In the genomic region with DNA sequence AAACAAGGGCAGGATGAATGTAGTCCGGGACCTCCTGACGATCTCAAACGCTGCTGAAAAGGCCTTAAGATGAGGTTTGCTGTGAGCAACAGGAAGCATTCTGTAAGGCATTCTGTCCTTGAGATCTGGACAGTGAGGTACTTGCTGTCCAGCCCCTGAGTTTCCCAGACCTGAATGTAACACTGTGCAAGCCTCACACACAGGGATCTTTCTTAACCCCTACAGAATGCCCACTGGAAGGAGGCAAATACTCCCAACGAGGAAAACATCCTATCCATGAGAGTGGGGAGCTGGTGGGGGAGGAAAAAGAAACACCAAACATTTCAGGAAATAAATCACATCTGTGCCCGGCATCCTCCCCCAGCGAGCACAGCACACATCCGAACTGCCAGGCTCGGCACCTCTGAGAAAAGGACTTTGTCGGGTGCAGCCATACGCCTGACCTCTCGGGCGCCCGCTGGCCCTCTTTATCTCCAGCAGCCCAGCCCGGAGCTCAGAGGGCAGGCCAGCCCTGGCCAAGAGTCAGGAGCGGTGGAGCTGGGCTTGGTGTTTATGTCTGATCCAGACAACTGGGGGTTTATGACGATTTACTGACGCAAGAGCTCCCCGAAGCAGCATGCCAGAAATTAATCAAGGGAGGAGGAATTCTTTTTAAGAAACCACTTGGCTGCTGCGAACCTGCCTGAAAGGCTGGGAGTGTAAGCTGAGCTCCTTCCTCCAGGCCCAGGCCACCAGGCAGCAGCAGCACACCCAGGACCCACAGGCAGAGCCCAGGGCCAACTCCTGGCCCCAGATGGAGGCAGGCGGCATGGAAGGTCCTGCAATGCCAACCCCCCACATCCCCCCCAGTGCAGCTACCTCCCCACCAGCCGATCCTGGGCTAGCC, we compare ENCODE assay signal across 8 cellular contexts.
DNase-seq lines count a peak whose midpoint lies in the region; ATAC-seq and TF ChIP-seq lines count a peak whose summit lies in the region.

No MANE protein-coding gene starts in this region.

- H3K9me3 Mint-ChIP-seq in stimulated activated memory B cell treated with anti-CD40 and anti-IgM and Interleukin-4, amounts not matched to agents 10 μg/mL and 1 μg/mL and 100 μg/mL, for 72 hours = no peaks in the 10 kb centered on the region

- H4K91ac ChIP-seq in IMR-90 (ENCODE audit: insufficient read depth, low read depth, low read length) = peak overlapping the region; percentile 98

- peaks cover 42 to 67% of the 10 kb centered on the region in 2 experiments for H3K79me1 ChIP-seq in IMR-90 (ENCODE audit: low read depth in 1 of 2, low read length in 2 of 2)

- peak; percentile 26; the same call in 1 of the 2 replicates for TF ChIP-seq CTCF in IMR-90 (conservative IDR thresholded peaks at IDR 0.05; ENCODE audit: low read depth, low read length)
- peak; percentile 35 for TF ChIP-seq CTCF in astrocyte of the spinal cord (IDR thresholded peaks at IDR 0.05; ENCODE audit: low read depth, low read length)

- peak overlapping the region; percentile 89 for H3K18ac ChIP-seq in IMR-90 (ENCODE audit: low read depth, low read length)

- TF ChIP-seq POLR2A in IMR-90 (IDR thresholded peaks at IDR 0.05; ENCODE audit: low read depth, low read length) = peak; percentile 73; the same call in 1 of the 2 replicates

- H3K14ac ChIP-seq in IMR-90 (replicated peaks; ENCODE audit: low read depth, low read length) = peak overlapping the region; percentile 77

- peak overlapping the region; percentile 88 for H3K4ac ChIP-seq in IMR-90 (ENCODE audit: low read depth, low read length)

- peak overlapping the region; percentile 95 for H2BK5ac ChIP-seq in IMR-90 (ENCODE audit: low read depth, low read length, poor library complexity, severe bottlenecking)

- peak; percentile 40 for TF ChIP-seq RAD21 in IMR-90 (IDR thresholded peaks at IDR 0.05; ENCODE audit: low read length)

- H3K4me1 Mint-ChIP-seq in stimulated activated memory B cell treated with anti-CD40 and anti-IgM and Interleukin-4, amounts not matched to agents 10 μg/mL and 1 μg/mL and 100 μg/mL, for 72 hours = peaks cover 28% of the 10 kb centered on the region

- DNase-seq in IMR-90 = peak; percentile 98
- DNase-seq in astrocyte of the spinal cord (ENCODE audit: low read depth, low spot score) = peak; percentile 94
- DNase-seq in activated naive CD4-positive, alpha-beta T cell treated with anti-CD3 and anti-CD28 coated beads, Interleukin-2, amount 50 U/mL, for 16 hours = no peak
- no peak for DNase-seq in NCI-H2196 treated with DMSO at 0.1 percent for 48 hours (lab: John Stamatoyannopoulos, UW; ENCODE audit: unreplicated experiment)
- DNase-seq in KBM-7 = no peak

- H3K27ac Mint-ChIP-seq in stimulated activated memory B cell treated with anti-CD40 and anti-IgM and Interleukin-4, amounts not matched to agents 10 μg/mL and 1 μg/mL and 100 μg/mL, for 72 hours = peak overlapping the region; percentile 5

- no peaks in the 10 kb centered on the region for H3K9me3 ChIP-seq in IMR-90 (ENCODE audit: control insufficient read depth, insufficient read depth, low read length)

- H3K27ac ChIP-seq in IMR-90 (ENCODE audit: insufficient read depth, low read length) (peak overlapping the region; percentile 97), layer of hippocampus (ENCODE audit: low read depth, low read length) (peak overlapping the region; percentile 55)

- peaks cover 4% of the 10 kb centered on the region; the same call in 1 of the 2 replicates for H4K20me1 ChIP-seq in IMR-90 (ENCODE audit: insufficient read depth, low read length)

- peak overlapping the region; percentile 80 for H3K9ac ChIP-seq in IMR-90 (ENCODE audit: low read depth, low read length)

- peak overlapping the region; percentile 79 for H3K56ac ChIP-seq in IMR-90 (ENCODE audit: extremely low read depth, insufficient read depth, low read length)

- H3K4me1 ChIP-seq in IMR-90 (ENCODE audit: control insufficient read depth, insufficient read depth, low read length) = peaks cover 46% of the 10 kb centered on the region

- peak overlapping the region; percentile 77 for H2BK120ac ChIP-seq in IMR-90 (ENCODE audit: low read depth, low read length)

- POLR2A ChIA-PET in IMR-90 (lab: Charles Lee; ENCODE audit: unreplicated experiment) = no interaction called here

- peak overlapping the region; percentile 87 for H2AK9ac ChIP-seq in IMR-90 (replicated peaks; ENCODE audit: low read depth, low read length, poor library complexity)

- H3K27me3 ChIP-seq in IMR-90 (ENCODE audit: control insufficient read depth, insufficient read depth, low read length) (no peaks in the 10 kb centered on the region), layer of hippocampus (ENCODE audit: control insufficient read depth, insufficient read depth, low read length) (no peaks in the 10 kb centered on the region)

- dilution Hi-C loops in IMR-90 (cut with HindIII; ENCODE audit: low sequenced_read_pairs, unreplicated experiment) = no loop called here

- peak overlapping the region; percentile 22 for H3K4me2 ChIP-seq in IMR-90 (ENCODE audit: low read depth, low read length)

- peaks cover 6% of the 10 kb centered on the region; the same call in 1 of the 2 replicates for H3K36me3 ChIP-seq in IMR-90 (ENCODE audit: control insufficient read depth, insufficient read depth, low read length)

- H3K27me3 Mint-ChIP-seq in stimulated activated memory B cell treated with anti-CD40 and anti-IgM and Interleukin-4, amounts not matched to agents 10 μg/mL and 1 μg/mL and 100 μg/mL, for 72 hours = no peaks in the 10 kb centered on the region

- no TSS peak for BruUV-seq in IMR-90 (replicated peaks; lab: Mats Ljungman, UMichigan)

- H3K4me3 ChIP-seq in IMR-90 (ENCODE audit: insufficient read depth, low read depth, low read length) = no peak overlapping the region
- no peak overlapping the region for H3K4me3 ChIP-seq in astrocyte of the spinal cord (ENCODE audit: low read depth, low read length)

- WGBS in IMR-90 (ENCODE audit: extremely low coverage in 2 of 2, insufficient read length in 1 of 2), 2 experiments = 7% methylated on average over 13 of the region's 21 CpGs; no CpG with 5 or more reads in 1 of the 2 experiments

- in situ Hi-C loops in IMR-90 (cut with MboI; ENCODE audit: low sequenced_read_pairs) = no loop called here
- in situ Hi-C loops in astrocyte of the spinal cord (cut with HindIII; ENCODE audit: low sequenced_read_pairs) = no loop called here
- in situ Hi-C loops in KBM-7 (cut with MboI; ENCODE audit: low pct_unique_long_range_greater_than_20kb, low sequenced_read_pairs) = no loop called here

- CTCF ChIA-PET in IMR-90 (lab: Yijun Ruan, JAX) = interaction anchor here (0.5 kb wide), 1 partner anchor 92 kb away, joined by 3 read pairs; no protein-coding TSS in a partner anchor

- H4K5ac ChIP-seq in IMR-90 (ENCODE audit: low read depth, low read length) = peak overlapping the region; percentile 92

- peak overlapping the region; percentile 71 for H2BK20ac ChIP-seq in IMR-90 (ENCODE audit: low read depth, low read length)

- intact Hi-C loops in IMR-90 (cut with micrococcal nuclease) = loop anchor here (1.0 to 2.0 kb wide), 3 partner anchors 27 to 72 kb away; a partner anchor contains a TSS

- H3K9me1 ChIP-seq in IMR-90 (ENCODE audit: insufficient read depth, low read length) = peaks cover 28% of the 10 kb centered on the region

- ATAC-seq in IMR-90 (ENCODE audit: low read depth) (peak; percentile 84), GM19397 (IDR thresholded peaks at IDR 0.05; ENCODE audit: unreplicated experiment) (no peak)
- no peak for ATAC-seq in stimulated activated memory B cell treated with anti-CD40 and anti-IgM and Interleukin-4, amounts not matched to agents 10 μg/mL and 1 μg/mL and 100 μg/mL, for 72 hours

- peak overlapping the region; percentile 81 for H2AFZ ChIP-seq in IMR-90 (replicated peaks; ENCODE audit: low read length, poor library complexity)

- peak overlapping the region; percentile 96 for H2AK5ac ChIP-seq in IMR-90 (ENCODE audit: low read depth, low read length)

- peak overlapping the region; percentile 82 to 85 for H4K8ac ChIP-seq in IMR-90 (ENCODE audit: low read depth in 2 of 2, low read length in 2 of 2)

- peak overlapping the region; percentile 45; the same call in 2 of the 3 replicates for H2BK15ac ChIP-seq in IMR-90 (ENCODE audit: low read depth, low read length)

- no peak overlapping the region for H3K4me3 Mint-ChIP-seq in stimulated activated memory B cell treated with anti-CD40 and anti-IgM and Interleukin-4, amounts not matched to agents 10 μg/mL and 1 μg/mL and 100 μg/mL, for 72 hours

- peaks cover 13% of the 10 kb centered on the region for H3K36me3 Mint-ChIP-seq in stimulated activated memory B cell treated with anti-CD40 and anti-IgM and Interleukin-4, amounts not matched to agents 10 μg/mL and 1 μg/mL and 100 μg/mL, for 72 hours

- peak overlapping the region; percentile 64 for H3K23ac ChIP-seq in IMR-90 (ENCODE audit: low read depth, low read length)

TF ChIP-seq in IMR-90, 13 proteins besides CTCF, POLR2A, EP300 and RAD21 (continues in another document):
- no peak for TF ChIP-seq MAFK (IDR thresholded peaks at IDR 0.05; ENCODE audit: low read depth, low read length)
- no peak for TF ChIP-seq CHD1 (IDR thresholded peaks at IDR 0.05; ENCODE audit: low read depth, low read length)
- no peak; the same call in 1 of the 2 replicates for TF ChIP-seq MAZ (IDR thresholded peaks at IDR 0.05; ENCODE audit: borderline replicate concordance, low read depth, low read length)
- peak; percentile 7; the same call in 1 of the 2 replicates for TF ChIP-seq FOS (IDR thresholded peaks at IDR 0.05; ENCODE audit: low read depth, low read length)
- TF ChIP-seq RCOR1 (IDR thresholded peaks at IDR 0.05; ENCODE audit: insufficient replicate concordance, low read length) = no peak
- TF ChIP-seq, protein P1, sequence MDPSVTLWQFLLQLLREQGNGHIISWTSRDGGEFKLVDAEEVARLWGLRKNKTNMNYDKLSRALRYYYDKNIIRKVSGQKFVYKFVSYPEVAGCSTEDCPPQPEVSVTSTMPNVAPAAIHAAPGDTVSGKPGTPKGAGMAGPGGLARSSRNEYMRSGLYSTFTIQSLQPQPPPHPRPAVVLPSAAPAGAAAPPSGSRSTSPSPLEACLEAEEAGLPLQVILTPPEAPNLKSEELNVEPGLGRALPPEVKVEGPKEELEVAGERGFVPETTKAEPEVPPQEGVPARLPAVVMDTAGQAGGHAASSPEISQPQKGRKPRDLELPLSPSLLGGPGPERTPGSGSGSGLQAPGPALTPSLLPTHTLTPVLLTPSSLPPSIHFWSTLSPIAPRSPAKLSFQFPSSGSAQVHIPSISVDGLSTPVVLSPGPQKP (IDR thresholded peaks at IDR 0.05; ENCODE audit: borderline replicate concordance, low read depth, low read length) = no peak
- TF ChIP-seq, protein P2, sequence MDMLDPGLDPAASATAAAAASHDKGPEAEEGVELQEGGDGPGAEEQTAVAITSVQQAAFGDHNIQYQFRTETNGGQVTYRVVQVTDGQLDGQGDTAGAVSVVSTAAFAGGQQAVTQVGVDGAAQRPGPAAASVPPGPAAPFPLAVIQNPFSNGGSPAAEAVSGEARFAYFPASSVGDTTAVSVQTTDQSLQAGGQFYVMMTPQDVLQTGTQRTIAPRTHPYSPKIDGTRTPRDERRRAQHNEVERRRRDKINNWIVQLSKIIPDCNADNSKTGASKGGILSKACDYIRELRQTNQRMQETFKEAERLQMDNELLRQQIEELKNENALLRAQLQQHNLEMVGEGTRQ (IDR thresholded peaks at IDR 0.05; ENCODE audit: low read depth, low read length) = 0 out of 2 replicates have a peak, but pooled peaks have one; percentile 1

Comparison
In these comparisons a context has a peak if more than half of its experiments do, and no peak if none do; other contexts are left out.
1. DNase-seq: peak in IMR-90 (single experiment) and astrocyte of the spinal cord (single experiment); none in activated naive CD4-positive, alpha-beta T cell treated with anti-CD3 and anti-CD28 coated beads, Interleukin-2, amount 50 U/mL, for 16 hours (single experiment), NCI-H2196 treated with DMSO at 0.1 percent for 48 hours (single experiment) and KBM-7 (single experiment).